ENCODE assay signal across 8 cellular contexts in the genomic region with DNA sequence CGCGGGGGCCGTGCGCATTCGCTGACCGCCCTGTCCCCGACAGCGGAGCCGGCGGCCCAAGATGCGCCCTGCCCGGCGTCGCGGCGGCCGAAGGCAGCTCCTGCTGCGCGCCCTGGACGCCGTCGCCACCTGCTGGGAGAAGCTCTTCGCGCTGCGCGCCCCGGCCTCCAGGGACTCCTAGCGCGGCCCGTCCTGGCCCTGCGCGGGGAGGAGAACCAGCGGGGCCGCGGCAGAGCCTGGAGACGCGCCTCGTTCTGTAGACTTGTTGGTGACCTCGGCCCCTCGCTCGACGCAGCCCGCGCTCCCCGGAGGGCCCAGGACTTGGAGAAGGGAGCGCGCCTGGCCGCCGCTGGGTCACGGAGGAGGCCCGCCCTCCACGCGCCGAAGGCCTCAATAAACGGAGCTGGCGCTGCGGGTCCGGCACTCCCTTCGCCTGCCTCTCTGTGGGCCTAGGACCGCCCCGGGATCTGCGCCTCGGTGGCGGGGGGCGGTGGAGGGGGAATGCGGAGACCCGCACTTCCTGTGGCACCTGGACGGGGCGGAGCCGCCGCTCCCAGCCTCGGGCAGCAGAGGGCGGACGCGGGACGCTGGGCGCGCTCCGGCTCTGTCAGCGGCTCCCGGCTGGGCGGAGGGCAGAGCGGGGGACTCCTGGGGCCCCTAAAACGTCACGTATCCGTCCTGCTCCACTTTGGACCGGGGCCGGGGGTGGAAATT. TPM values are rescaled to one million over a fixed set of nuclear protein-coding genes. Genes with fewer than 3 reads are reported as not detected.
DNase-seq lines count a peak whose midpoint lies in the region; ATAC-seq and TF ChIP-seq lines count a peak whose summit lies in the region.

No MANE protein-coding gene starts in this region.

- peak; percentile 93 for TF ChIP-seq CTCF in CD4-positive, alpha-beta T cell (IDR thresholded peaks at IDR 0.05)
- peak; percentile 66 for TF ChIP-seq CTCF in upper lobe of right lung (IDR thresholded peaks at IDR 0.05)

- intact Hi-C loops in CD4-positive, alpha-beta T cell (cut with DNase I, micrococcal nuclease) = loop anchor here (1.0 to 10.0 kb wide), 5 partner anchors 19 to 82 kb away; partner anchors contain the start of genes PRPF6 (in 2 of the 2) and OPRL1 (in 1 of the 2)
- intact Hi-C loops in activated T-helper 2 cell treated with anti-CD3 and anti-CD28 coated beads, Interferon-gamma antibody, Interleukin-2, Interleukin-4, amounts not matched to agents 10 μg/mL and 5 μg/mL and 100 μg/mL, durations not matched to agents 14 hours and 24 hours and 36 hours (cut with micrococcal nuclease) = loop anchor here (1.0 to 10.0 kb wide), 2 partner anchors 58 to 144 kb away; partner anchors contain the start of gene DNAJC5
- intact Hi-C loops in posterior cingulate gyrus (cut with DNase I) (no loop called here), upper lobe of right lung (cut with DNase I) (no loop called here)

- no peak overlapping the region for H3K27ac Mint-ChIP-seq in CD4-positive, alpha-beta T cell
- H3K27ac Mint-ChIP-seq in activated T-helper 2 cell treated with anti-CD3 and anti-CD28 coated beads, Interferon-gamma antibody, Interleukin-2, Interleukin-4, amounts not matched to agents 10 μg/mL and 5 μg/mL and 100 μg/mL, durations not matched to agents 14 hours and 24 hours and 36 hours = no peak overlapping the region

- CTCF ChIA-PET in CD4-positive, alpha-beta T cell (lab: Charles Lee) = interaction anchor here (0.6 to 2.9 kb wide), 34 partner anchors 9 to 518 kb away, joined by 3 to 40 read pairs (median 6); partner anchors contain the start of genes LKAAEAR1, PPDPF, PRPF6 and RTEL1

- H3K4me3 ChIP-seq in HUES64 (ENCODE audit: low read length) = peak overlapping the region; percentile 65
- H3K4me3 ChIP-seq in upper lobe of right lung = peak overlapping the region; percentile 64

- POLR2A ChIA-PET in CD4-positive, alpha-beta T cell (lab: Charles Lee) = interaction anchor here (0.6 to 3.2 kb wide), 20 partner anchors 9 to 500 kb away, joined by 3 to 36 read pairs (median 4); partner anchors contain the start of genes LKAAEAR1, OPRL1, PCMTD2 and PRPF6

- H3K27me3 ChIP-seq in CD4-positive, alpha-beta T cell (ENCODE audit: control insufficient read depth, insufficient read depth, low read length) = no peaks in the 10 kb centered on the region
- H3K27me3 ChIP-seq in HUES64 (ENCODE audit: insufficient read depth, low read length) = peaks cover 64% of the 10 kb centered on the region
- peaks cover 46% of the 10 kb centered on the region for H3K27me3 ChIP-seq in upper lobe of right lung

- peak; percentile 61 to 83 (median 72) for DNase-seq in CD4-positive, alpha-beta T cell
- DNase-seq in RPMI8226 (peak; percentile 87), germinal center (ENCODE audit: low spot score) (peak; percentile 89), posterior cingulate gyrus (peak in 6 of 10 donors; percentile 28 to 92 (median 46)), upper lobe of right lung (peak; percentile 89)
- peak; percentile 73 for DNase-seq in activated T-helper 2 cell treated with anti-CD3 and anti-CD28 coated beads, Interferon-gamma antibody, Interleukin-2, Interleukin-4, amounts not matched to agents 10 μg/mL and 5 μg/mL and 100 μg/mL, durations not matched to agents 14 hours and 24 hours and 36 hours (ENCODE audit: low spot score)

- WGBS in HUES64 = under 1% methylated on average over 88 of the region's 88 CpGs

- peak overlapping the region; percentile 75 for H3K4me3 Mint-ChIP-seq in CD4-positive, alpha-beta T cell
- H3K4me3 Mint-ChIP-seq in activated T-helper 2 cell treated with anti-CD3 and anti-CD28 coated beads, Interferon-gamma antibody, Interleukin-2, Interleukin-4, amounts not matched to agents 10 μg/mL and 5 μg/mL and 100 μg/mL, durations not matched to agents 14 hours and 24 hours and 36 hours (ENCODE audit: low read depth) = peak overlapping the region; percentile 66

- H3K4me1 ChIP-seq in HUES64 (ENCODE audit: insufficient read depth, low read length) (0 out of 2 replicates have a peak, but pooled peaks cover 9% of the 10 kb centered on the region), upper lobe of right lung (peaks cover 40% of the 10 kb centered on the region)

- no peaks in the 10 kb centered on the region for H3K9me3 Mint-ChIP-seq in CD4-positive, alpha-beta T cell
- no peaks in the 10 kb centered on the region for H3K9me3 Mint-ChIP-seq in activated T-helper 2 cell treated with anti-CD3 and anti-CD28 coated beads, Interferon-gamma antibody, Interleukin-2, Interleukin-4, amounts not matched to agents 10 μg/mL and 5 μg/mL and 100 μg/mL, durations not matched to agents 14 hours and 24 hours and 36 hours

- peak; percentile 82 for ATAC-seq in CD4-positive, alpha-beta T cell (ENCODE audit: poor library complexity)
- ATAC-seq in GM19452 (IDR thresholded peaks at IDR 0.05; ENCODE audit: unreplicated experiment) (peak; percentile 54), upper lobe of right lung (peak; percentile 86)

- peak overlapping the region; percentile 13 for H3K27ac ChIP-seq in CD4-positive, alpha-beta T cell (ENCODE audit: low read depth, low read length)
- H3K27ac ChIP-seq in HUES64 (ENCODE audit: low read depth, low read length) (no peak overlapping the region), upper lobe of right lung (peak overlapping the region; percentile 81)

- peaks cover 7% of the 10 kb centered on the region for H3K36me3 Mint-ChIP-seq in CD4-positive, alpha-beta T cell (ENCODE audit: low read depth)
- peaks cover 9% of the 10 kb centered on the region for H3K36me3 Mint-ChIP-seq in activated T-helper 2 cell treated with anti-CD3 and anti-CD28 coated beads, Interferon-gamma antibody, Interleukin-2, Interleukin-4, amounts not matched to agents 10 μg/mL and 5 μg/mL and 100 μg/mL, durations not matched to agents 14 hours and 24 hours and 36 hours (ENCODE audit: low read depth)

- no peaks in the 10 kb centered on the region for H3K9me3 ChIP-seq in CD4-positive, alpha-beta T cell (ENCODE audit: control insufficient read depth, low read length)
- H3K9me3 ChIP-seq in HUES64 (ENCODE audit: insufficient read depth, low read depth, low read length) (no peaks in the 10 kb centered on the region), upper lobe of right lung (no peaks in the 10 kb centered on the region)

- H3K27me3 Mint-ChIP-seq in CD4-positive, alpha-beta T cell = no peaks in the 10 kb centered on the region
- H3K27me3 Mint-ChIP-seq in activated T-helper 2 cell treated with anti-CD3 and anti-CD28 coated beads, Interferon-gamma antibody, Interleukin-2, Interleukin-4, amounts not matched to agents 10 μg/mL and 5 μg/mL and 100 μg/mL, durations not matched to agents 14 hours and 24 hours and 36 hours (ENCODE audit: low read depth) = no peaks in the 10 kb centered on the region

- H3K9ac ChIP-seq in HUES64 (ENCODE audit: low read depth, low read length) = no peak overlapping the region; the same call in 1 of the 2 replicates

- peaks cover 39% of the 10 kb centered on the region for H3K4me1 Mint-ChIP-seq in CD4-positive, alpha-beta T cell (ENCODE audit: low read depth)
- peaks cover 38% of the 10 kb centered on the region for H3K4me1 Mint-ChIP-seq in activated T-helper 2 cell treated with anti-CD3 and anti-CD28 coated beads, Interferon-gamma antibody, Interleukin-2, Interleukin-4, amounts not matched to agents 10 μg/mL and 5 μg/mL and 100 μg/mL, durations not matched to agents 14 hours and 24 hours and 36 hours (ENCODE audit: low read depth)

- H3K36me3 ChIP-seq in HUES64 (ENCODE audit: insufficient read depth, low read length) (peaks cover 14% of the 10 kb centered on the region), upper lobe of right lung (peaks cover 2% of the 10 kb centered on the region)

RNA-seq across cellular contexts. Expression of gene C20orf204, which starts 2.8 kb away (rescaled TPM):
- 1 to 10 TPM; 6.1 to 6.4 TPM for total RNA-seq in CD4-positive, alpha-beta T cell
- 0.15 TPM for polyA plus RNA-seq in HUES64 (2013, experiment 1 of 2)
- 0.32 TPM for polyA plus RNA-seq in HUES64 (2013, experiment 2 of 2)
- 3.8 and 4.3 TPM in 2 replicates for total RNA-seq in activated T-helper 2 cell treated with anti-CD3 and anti-CD28 coated beads, Interferon-gamma antibody, Interleukin-2, Interleukin-4, amounts not matched to agents 10 μg/mL and 5 μg/mL and 100 μg/mL, durations not matched to agents 14 hours and 24 hours and 36 hours
- 1.9 TPM for total RNA-seq in upper lobe of right lung

RNA-seq across cellular contexts. Expression of gene SOX18, which starts 10.7 kb away (rescaled TPM):
- not detected for total RNA-seq in CD4-positive, alpha-beta T cell
- 0.15 TPM for polyA plus RNA-seq in HUES64 (2013, experiment 1 of 2)
- polyA plus RNA-seq in HUES64 (2013, experiment 2 of 2) = 0.32 TPM
- 1.0 and 1.1 TPM in 2 replicates for total RNA-seq in activated T-helper 2 cell treated with anti-CD3 and anti-CD28 coated beads, Interferon-gamma antibody, Interleukin-2, Interleukin-4, amounts not matched to agents 10 μg/mL and 5 μg/mL and 100 μg/mL, durations not matched to agents 14 hours and 24 hours and 36 hours
- total RNA-seq in upper lobe of right lung = 135 TPM

RNA-seq across cellular contexts. Expression of gene TCEA2, which starts 24.3 kb away (rescaled TPM):
- 10 to 100 TPM; 28.4 to 29.9 TPM for total RNA-seq in CD4-positive, alpha-beta T cell
- 31.3 TPM for polyA plus RNA-seq in HUES64 (2013, experiment 1 of 2)
- 39.4 TPM for polyA plus RNA-seq in HUES64 (2013, experiment 2 of 2)
- 49.0 and 49.9 TPM in 2 replicates for total RNA-seq in activated T-helper 2 cell treated with anti-CD3 and anti-CD28 coated beads, Interferon-gamma antibody, Interleukin-2, Interleukin-4, amounts not matched to agents 10 μg/mL and 5 μg/mL and 100 μg/mL, durations not matched to agents 14 hours and 24 hours and 36 hours
- 40.2 TPM for total RNA-seq in upper lobe of right lung

RNA-seq across cellular contexts. Expression of gene RGS19, which starts 40.6 kb away (rescaled TPM):
- total RNA-seq in CD4-positive, alpha-beta T cell = 10 to 100 TPM in 1 of 2 experiments, 1 to 10 TPM in 1; 9.7 to 14.8 TPM
- 8.5 TPM for polyA plus RNA-seq in HUES64 (2013, experiment 1 of 2)
- polyA plus RNA-seq in HUES64 (2013, experiment 2 of 2) = 11.2 TPM
- 42.0 and 43.3 TPM in 2 replicates for total RNA-seq in activated T-helper 2 cell treated with anti-CD3 and anti-CD28 coated beads, Interferon-gamma antibody, Interleukin-2, Interleukin-4, amounts not matched to agents 10 μg/mL and 5 μg/mL and 100 μg/mL, durations not matched to agents 14 hours and 24 hours and 36 hours
- total RNA-seq in upper lobe of right lung = 40.8 TPM

RNA-seq across cellular contexts. Expression of gene OPRL1, which starts 41.1 kb away (rescaled TPM):
- total RNA-seq in CD4-positive, alpha-beta T cell = 1 to 10 TPM; 1.0 to 1.2 TPM
- polyA plus RNA-seq in HUES64 (2013, experiment 1 of 2) = 0.40 TPM
- polyA plus RNA-seq in HUES64 (2013, experiment 2 of 2) = 0.63 TPM
- total RNA-seq in activated T-helper 2 cell treated with anti-CD3 and anti-CD28 coated beads, Interferon-gamma antibody, Interleukin-2, Interleukin-4, amounts not matched to agents 10 μg/mL and 5 μg/mL and 100 μg/mL, durations not matched to agents 14 hours and 24 hours and 36 hours = 0.32 and 0.41 TPM in 2 replicates
- total RNA-seq in upper lobe of right lung = 1.9 TPM

Comparison
In these comparisons a context has a peak if more than half of its experiments do, and no peak if none do; other contexts are left out.
1. RNA of gene SOX18, which starts 10.7 kb away (total RNA-seq): 135 TPM in upper lobe of right lung (single experiment); 1.0 to 1.1 TPM in activated T-helper 2 cell treated with anti-CD3 and anti-CD28 coated beads, Interferon-gamma antibody, Interleukin-2, Interleukin-4, amounts not matched to agents 10 μg/mL and 5 μg/mL and 100 μg/mL, durations not matched to agents 14 hours and 24 hours and 36 hours and not detected in CD4-positive, alpha-beta T cell; every median in the first group is over 10 times any median in the second.
2. intact Hi-C loops: an anchor here in CD4-positive, alpha-beta T cell (1.0 to 10.0 kb wide) and activated T-helper 2 cell treated with anti-CD3 and anti-CD28 coated beads, Interferon-gamma antibody, Interleukin-2, Interleukin-4, amounts not matched to agents 10 μg/mL and 5 μg/mL and 100 μg/mL, durations not matched to agents 14 hours and 24 hours and 36 hours (1.0 to 10.0 kb wide); none called in posterior cingulate gyrus and upper lobe of right lung.
3. Peak in every context shown above with its lines, with median percentiles within 50 percentile points of each other: ATAC-seq and DNase-seq.